ENCODE assay signal across 1 cellular context in genomic region chrX:71917621-71918341, GRCh38.
TF ChIP-seq lines count a peak whose summit lies in the region.

No MANE protein-coding gene starts in this region.

TF ChIP-seq in H1, 55 proteins besides CTCF, POLR2A, EP300 and RAD21:
- TF ChIP-seq EZH2 (IDR thresholded peaks at IDR 0.05; ENCODE audit: low read depth, low read length, severe bottlenecking) = no peak
- TF ChIP-seq EGR1 (IDR thresholded peaks at IDR 0.05; ENCODE audit: borderline replicate concordance, low read depth, low read length) = no peak
- TF ChIP-seq PHF8 (conservative IDR thresholded peaks at IDR 0.05; ENCODE audit: low read depth, low read length) = no peak
- no peak for TF ChIP-seq CEBPB (IDR thresholded peaks at IDR 0.05; ENCODE audit: low read depth, low read length)
- no peak for TF ChIP-seq SIRT6 (IDR thresholded peaks at IDR 0.05; ENCODE audit: low read length)
- no peak for TF ChIP-seq HDAC6 (IDR thresholded peaks at IDR 0.05; ENCODE audit: low read depth, low read length)
- no peak for TF ChIP-seq SP4 (IDR thresholded peaks at IDR 0.05; ENCODE audit: low read length)
- TF ChIP-seq KDM1A (IDR thresholded peaks at IDR 0.05; ENCODE audit: borderline replicate concordance, low read length) = no peak
- TF ChIP-seq SAP30 (IDR thresholded peaks at IDR 0.05; ENCODE audit: insufficient read depth, insufficient replicate concordance, low read length) = no peak
TF ChIP-seq in H1: peak in this region for 0.
